9 cellular contexts compared by ENCODE assay signal in genomic region chr10:88791924-88792323, GRCh38. TPM values are rescaled to one million over a fixed set of nuclear protein-coding genes. Genes with fewer than 3 reads are reported as not detected.
DNase-seq lines count a peak whose midpoint lies in the region; ATAC-seq, FAIRE-seq and TF ChIP-seq lines count a peak whose summit lies in the region.
"Had no signal": no experiment of that assay in that cellular context is flagged by ENCODE, and none has a peak within 500 bp of the region (broad histone marks: within the 10 kb centered on the region; RNA-seq: fewer than 3 reads in every experiment).

No MANE protein-coding gene starts in this region.

- peak; percentile 9 for DNase-seq in COLO668 (lab: John Stamatoyannopoulos, UW; ENCODE audit: unreplicated experiment)
- peak; percentile 32 for DNase-seq in HCT116 (ENCODE audit: low read depth, low spot score)
- DNase-seq in HepG2 (ENCODE audit: low spot score): peak; percentile 8
- DNase-seq in NCI-H187 (lab: John Stamatoyannopoulos, UW): no peak
- DNase-seq in amygdala (lab: John Stamatoyannopoulos, UW): no peak
- no peak for DNase-seq in upper lobe of left lung

- H4K20me1 ChIP-seq in HCT116 (ENCODE audit: insufficient read depth) (no peaks in the 10 kb centered on the region), HepG2 (ENCODE audit: insufficient read depth, low read length) (no peaks in the 10 kb centered on the region)

- no peak overlapping the region for H3K9ac ChIP-seq in HCT116 (ENCODE audit: low read length)
- no peak overlapping the region for H3K9ac ChIP-seq in HepG2 (ENCODE audit: insufficient read depth, low read depth, low read length)

- H3K4me3 ChIP-seq in HCT116 (replicated peaks in 1 of 2; ENCODE audit: low read depth in 1 of 2, low read length in 2 of 2): no peak overlapping the region
- H3K4me3 ChIP-seq in HepG2 (replicated peaks in 1 of 3; ENCODE audit: insufficient read depth in 1 of 3, low read depth in 2 of 3, low read length in 3 of 3): no peak overlapping the region
- no peak overlapping the region for H3K4me3 ChIP-seq in upper lobe of left lung

- H3K27ac ChIP-seq in HCT116 (ENCODE audit: low read depth, low read length): no peak overlapping the region
- H3K27ac ChIP-seq in VCaP: no peak overlapping the region
- H3K27ac ChIP-seq in HepG2 (ENCODE audit: extremely low read length, insufficient read depth, low read length): no peak overlapping the region
- H3K27ac ChIP-seq in upper lobe of left lung: no peak overlapping the region

- in situ Hi-C loops in HepG2 (cut with HindIII; ENCODE audit: extremely low pct_ligation_motif_present, low pct_unique_long_range_greater_than_20kb): no loop called here

- TF ChIP-seq RAD21 in HCT116 (IDR thresholded peaks at IDR 0.05; ENCODE audit: low read depth) (peak; percentile 57), HepG2 (CRISPR knock-in tag; IDR thresholded peaks at IDR 0.05) (no peak)

- CTCF ChIA-PET in HCT116 (lab: Charles Lee): interaction anchor here (1.8 kb wide), 1 partner anchor 227 kb away, joined by 5 read pairs; no protein-coding TSS in a partner anchor
- CTCF ChIA-PET in HepG2 (lab: Yijun Ruan, JAX; ENCODE audit: low intra/inter-chr PET ratio, low total read pairs): interaction anchor here (1.2 to 1.5 kb wide), 2 partner anchors 104 to 227 kb away, joined by 3 to 7 read pairs; no protein-coding TSS in a partner anchor

- BruUV-seq in HCT116 (replicated peaks; lab: Mats Ljungman, UMichigan): no TSS peak
- BruUV-seq in HepG2 (replicated peaks; lab: Mats Ljungman, UMichigan): no TSS peak

- H2AFZ ChIP-seq in HCT116 (ENCODE audit: low read depth, low read length, poor library complexity, severe bottlenecking): peak overlapping the region; percentile 2
- H2AFZ ChIP-seq in HepG2 (ENCODE audit: low read length): no peak overlapping the region

- POLR2A ChIA-PET in HCT116 (lab: Charles Lee): no interaction called here
- POLR2A ChIA-PET in HepG2 (lab: Yijun Ruan, JAX): no interaction called here

- ATAC-seq in HCT116 (peak; percentile 94), HepG2 (peak; percentile 79), HG02852 (IDR thresholded peaks at IDR 0.05; ENCODE audit: unreplicated experiment) (no peak), upper lobe of left lung (ENCODE audit: low FRiP score in 2 of 2) (no peak)

- TF ChIP-seq CTCF in HCT116 (IDR thresholded peaks at IDR 0.05 in 2 of 3, conservative IDR thresholded peaks at IDR 0.05 in 1 of 3; ENCODE audit: borderline replicate concordance in 1 of 3, insufficient read depth in 1 of 3, low read depth in 2 of 3, low read length in 2 of 3) (peak; percentile 66 to 77 (median 77)), VCaP (conservative IDR thresholded peaks at IDR 0.05) (peak; percentile 80), HepG2 (CRISPR knock-in tag; IDR thresholded peaks at IDR 0.05) (peak; percentile 45), upper lobe of left lung (IDR thresholded peaks at IDR 0.05) (peak in 1 of 6 experiments; percentile 15)

- H3K36me3 ChIP-seq in HCT116 (ENCODE audit: control insufficient read depth in 1 of 2, insufficient read depth in 2 of 2, low read length in 2 of 2) (no peaks in the 10 kb centered on the region), HepG2 (replicated peaks in 1 of 2; ENCODE audit: control insufficient read depth in 1 of 2, insufficient read depth in 2 of 2, low read length in 2 of 2) (no peaks in the 10 kb centered on the region), upper lobe of left lung (no peaks in the 10 kb centered on the region)

- no peak for TF ChIP-seq POLR2A in HCT116 (IDR thresholded peaks at IDR 0.05; ENCODE audit: borderline replicate concordance, extremely low read depth, insufficient read depth, insufficient read length)
- TF ChIP-seq POLR2A in HepG2 (IDR thresholded peaks at IDR 0.05; ENCODE audit: insufficient read depth in 1 of 2, low read depth in 2 of 2, low read length in 2 of 2): no peak
- TF ChIP-seq POLR2A in upper lobe of left lung (IDR thresholded peaks at IDR 0.05): no peak

- H3K4me1 ChIP-seq in HCT116 (ENCODE audit: control insufficient read depth in 1 of 2, insufficient read depth in 2 of 2, low read length in 2 of 2) (peaks cover 6 to 10% of the 10 kb centered on the region in 2 experiments; a peak in 3 of 4 replicates), HepG2 (ENCODE audit: insufficient read depth, low read length) (no peaks in the 10 kb centered on the region), upper lobe of left lung (peaks cover 0 to 9% (median 0%) of the 10 kb centered on the region in 4 donors)

- H3K4me2 ChIP-seq in HCT116 (ENCODE audit: low read length) (no peak overlapping the region), HepG2 (ENCODE audit: low read depth, low read length) (no peak overlapping the region)

- peak; percentile 53 for FAIRE-seq in HepG2 (lab: Jason Lieb, UNC)

- H3K9me2 ChIP-seq in HCT116 (ENCODE audit: insufficient read depth): no peaks in the 10 kb centered on the region

- no peaks in the 10 kb centered on the region for H3K79me2 ChIP-seq in HCT116 (ENCODE audit: insufficient read depth, low read length)
- H3K79me2 ChIP-seq in HepG2 (ENCODE audit: insufficient read depth, low read length): no peaks in the 10 kb centered on the region

- RAD21 ChIA-PET in HCT116 (lab: Charles Lee; ENCODE audit: low non-redundant PET in 1 of 2, low total read pairs in 2 of 2, uncharacterized antibody in 2 of 2, unreplicated experiment in 2 of 2): no interaction called here

- WGBS in HepG2 (ENCODE audit: low lambda C conversion rate): 47% methylated on average over 2 of the region's 2 CpGs
- WGBS in upper lobe of left lung, 2 donors: 60% methylated on average over 2 of the region's 2 CpGs

- H3K27me3 ChIP-seq in HCT116 (ENCODE audit: insufficient read depth, low read length) (no peaks in the 10 kb centered on the region), HepG2 (ENCODE audit: control insufficient read depth in 1 of 2, insufficient read depth in 2 of 2, low read length in 2 of 2) (no peaks in the 10 kb centered on the region), upper lobe of left lung (no peaks in the 10 kb centered on the region)

- intact Hi-C loops in HCT116 (cut with micrococcal nuclease) (loop anchor here (5.0 kb wide), 2 partner anchors 105 to 225 kb away; no protein-coding TSS in a partner anchor), HepG2 (cut with micrococcal nuclease; ENCODE audit: unreplicated experiment) (loop anchor here (1.0 kb wide), 2 partner anchors 104 kb away; no protein-coding TSS in a partner anchor)

- H3K9me3 ChIP-seq in HCT116 (ENCODE audit: control insufficient read depth in 1 of 2, insufficient read depth in 1 of 2, low read depth in 1 of 2, low read length in 2 of 2) (no peaks in the 10 kb centered on the region), HepG2 (ENCODE audit: low read length) (no peaks in the 10 kb centered on the region), upper lobe of left lung (no peaks in the 10 kb centered on the region)

- TF ChIP-seq EP300 in HepG2 (IDR thresholded peaks at IDR 0.05; ENCODE audit: low read depth in 2 of 2, low read length in 2 of 2) (no peak), HepG2 (CRISPR knock-in tag; IDR thresholded peaks at IDR 0.05; ENCODE audit: borderline replicate concordance) (no peak), upper lobe of left lung (IDR thresholded peaks at IDR 0.05) (no peak)

RNA-seq across cellular contexts. Expression of gene LIPM, which starts 10.6 kb away (rescaled TPM):
- total RNA-seq in HCT116 (2021; ENCODE audit: unreplicated experiment) (not detected), HepG2 (2016; rRNA removed; fragmentation: Illumina TruSeq; extraction: Trizol) (not detected in 2 replicates), upper lobe of left lung (not detected)
- polyA plus RNA-seq in HCT116 (2012): 0.16 and 0.21 TPM in 2 replicates
- not detected in 2 replicates for total RNA-seq in HepG2 (2016; cell fraction: cytosol; rRNA removed; fragmentation: Illumina TruSeq; extraction: Trizol; ENCODE audit: low read depth)
- total RNA-seq in HepG2 (2016; cell fraction: insoluble cytoplasmic fraction; rRNA removed; fragmentation: Illumina TruSeq; extraction: Trizol): not detected in 2 replicates
- total RNA-seq in HepG2 (2016; cell fraction: membrane; rRNA removed; fragmentation: Illumina TruSeq; extraction: Trizol): not detected in 2 replicates
- total RNA-seq in HepG2 (2016; cell fraction: nucleus; rRNA removed; fragmentation: Illumina TruSeq; extraction: Trizol): not detected in 2 replicates
- not detected in 2 replicates for polyA plus RNA-seq in HepG2 (2011; rRNA removed)
- polyA plus RNA-seq in HepG2 (2011; cell fraction: cytosol; rRNA removed): not detected in 2 replicates
- polyA plus RNA-seq in HepG2 (2011; cell fraction: nucleus; rRNA removed): not detected in 2 replicates
- polyA plus RNA-seq in HepG2 (2012): not detected in 2 replicates
- polyA plus RNA-seq in HepG2 (2016; cell fraction: cytosol; fragmentation: Illumina TruSeq; extraction: Trizol; ENCODE audit: low read depth): not detected in 2 replicates
- not detected in 2 replicates for polyA plus RNA-seq in HepG2 (2016; cell fraction: insoluble cytoplasmic fraction; fragmentation: Illumina TruSeq; extraction: Trizol; ENCODE audit: low read depth)
- not detected in 2 replicates for polyA plus RNA-seq in HepG2 (2016; cell fraction: membrane; fragmentation: Illumina TruSeq; extraction: Trizol; ENCODE audit: low read depth)
- polyA plus RNA-seq in HepG2 (2016; cell fraction: nucleus; fragmentation: Illumina TruSeq; extraction: Trizol; ENCODE audit: insufficient read depth, low read depth): not detected in 2 replicates
- 0.26 TPM in 1 of 2 replicates, not detected in the other for polyA minus RNA-seq in HepG2 (2011; rRNA and poly(A)+ RNA removed; ENCODE audit: low replicate concordance)
- not detected in 2 replicates for polyA minus RNA-seq in HepG2 (2011; cell fraction: cytosol; rRNA and poly(A)+ RNA removed)
- not detected in 2 replicates for polyA minus RNA-seq in HepG2 (2011; cell fraction: nucleus; rRNA and poly(A)+ RNA removed)
- total RNA-seq: subcutaneous adipose tissue had no signal

RNA-seq across cellular contexts. Expression of gene LIPN, which starts 32.1 kb away (rescaled TPM):
- total RNA-seq in HCT116 (2021; ENCODE audit: unreplicated experiment) (not detected), HepG2 (2016; rRNA removed; fragmentation: Illumina TruSeq; extraction: Trizol) (not detected in 2 replicates), upper lobe of left lung (1 to 10 TPM in 2 of 6 donors, under 1 TPM in 2, not detected in 2; 0.29 to 1.9 (median 0.98) TPM)
- polyA plus RNA-seq in HCT116 (2012): not detected in 2 replicates
- not detected in 2 replicates for total RNA-seq in HepG2 (2016; cell fraction: cytosol; rRNA removed; fragmentation: Illumina TruSeq; extraction: Trizol; ENCODE audit: low read depth)
- not detected in 2 replicates for total RNA-seq in HepG2 (2016; cell fraction: insoluble cytoplasmic fraction; rRNA removed; fragmentation: Illumina TruSeq; extraction: Trizol)
- not detected in 2 replicates for total RNA-seq in HepG2 (2016; cell fraction: membrane; rRNA removed; fragmentation: Illumina TruSeq; extraction: Trizol)
- not detected in 2 replicates for total RNA-seq in HepG2 (2016; cell fraction: nucleus; rRNA removed; fragmentation: Illumina TruSeq; extraction: Trizol)
- polyA plus RNA-seq in HepG2 (2011; rRNA removed): not detected in 2 replicates
- polyA plus RNA-seq in HepG2 (2011; cell fraction: cytosol; rRNA removed): not detected in 2 replicates
- not detected in 2 replicates for polyA plus RNA-seq in HepG2 (2011; cell fraction: nucleus; rRNA removed)
- not detected in 2 replicates for polyA plus RNA-seq in HepG2 (2012)
- polyA plus RNA-seq in HepG2 (2016; cell fraction: cytosol; fragmentation: Illumina TruSeq; extraction: Trizol; ENCODE audit: low read depth): not detected in 2 replicates
- not detected in 2 replicates for polyA plus RNA-seq in HepG2 (2016; cell fraction: insoluble cytoplasmic fraction; fragmentation: Illumina TruSeq; extraction: Trizol; ENCODE audit: low read depth)
- polyA plus RNA-seq in HepG2 (2016; cell fraction: membrane; fragmentation: Illumina TruSeq; extraction: Trizol; ENCODE audit: low read depth): not detected in 2 replicates
- polyA plus RNA-seq in HepG2 (2016; cell fraction: nucleus; fragmentation: Illumina TruSeq; extraction: Trizol; ENCODE audit: insufficient read depth, low read depth): not detected in 2 replicates
- 0.12 TPM in 1 of 2 replicates, not detected in the other for polyA minus RNA-seq in HepG2 (2011; rRNA and poly(A)+ RNA removed; ENCODE audit: low replicate concordance)
- polyA minus RNA-seq in HepG2 (2011; cell fraction: cytosol; rRNA and poly(A)+ RNA removed): not detected in 2 replicates
- not detected in 2 replicates for polyA minus RNA-seq in HepG2 (2011; cell fraction: nucleus; rRNA and poly(A)+ RNA removed)

RNA-seq across cellular contexts. Expression of gene ANKRD22, which starts 59.7 kb away (rescaled TPM):
- total RNA-seq in HCT116 (2021; ENCODE audit: unreplicated experiment) (2.3 TPM), HepG2 (2016; rRNA removed; fragmentation: Illumina TruSeq; extraction: Trizol) (not detected in 2 replicates), upper lobe of left lung (1 to 10 TPM in 2 of 6 donors, under 1 TPM in 2, not detected in 2; 0.30 to 1.9 (median 1.1) TPM)
- 1.9 and 2.5 TPM in 2 replicates for polyA plus RNA-seq in HCT116 (2012)
- not detected in 2 replicates for total RNA-seq in HepG2 (2016; cell fraction: cytosol; rRNA removed; fragmentation: Illumina TruSeq; extraction: Trizol; ENCODE audit: low read depth)
- not detected in 2 replicates for total RNA-seq in HepG2 (2016; cell fraction: insoluble cytoplasmic fraction; rRNA removed; fragmentation: Illumina TruSeq; extraction: Trizol)
- total RNA-seq in HepG2 (2016; cell fraction: membrane; rRNA removed; fragmentation: Illumina TruSeq; extraction: Trizol): not detected in 2 replicates
- not detected in 2 replicates for total RNA-seq in HepG2 (2016; cell fraction: nucleus; rRNA removed; fragmentation: Illumina TruSeq; extraction: Trizol)
- polyA plus RNA-seq in HepG2 (2011; rRNA removed): not detected in 2 replicates
- not detected in 2 replicates for polyA plus RNA-seq in HepG2 (2011; cell fraction: cytosol; rRNA removed)
- not detected in 2 replicates for polyA plus RNA-seq in HepG2 (2011; cell fraction: nucleus; rRNA removed)
- not detected in 2 replicates for polyA plus RNA-seq in HepG2 (2012)
- not detected in 2 replicates for polyA plus RNA-seq in HepG2 (2016; cell fraction: cytosol; fragmentation: Illumina TruSeq; extraction: Trizol; ENCODE audit: low read depth)
- not detected in 2 replicates for polyA plus RNA-seq in HepG2 (2016; cell fraction: insoluble cytoplasmic fraction; fragmentation: Illumina TruSeq; extraction: Trizol; ENCODE audit: low read depth)
- not detected in 2 replicates for polyA plus RNA-seq in HepG2 (2016; cell fraction: membrane; fragmentation: Illumina TruSeq; extraction: Trizol; ENCODE audit: low read depth)
- polyA plus RNA-seq in HepG2 (2016; cell fraction: nucleus; fragmentation: Illumina TruSeq; extraction: Trizol; ENCODE audit: insufficient read depth, low read depth): not detected in 2 replicates
- not detected in 2 replicates for polyA minus RNA-seq in HepG2 (2011; rRNA and poly(A)+ RNA removed; ENCODE audit: low replicate concordance)
- not detected in 2 replicates for polyA minus RNA-seq in HepG2 (2011; cell fraction: cytosol; rRNA and poly(A)+ RNA removed)
- polyA minus RNA-seq in HepG2 (2011; cell fraction: nucleus; rRNA and poly(A)+ RNA removed): not detected in 2 replicates

Comparison
In these comparisons a context has a peak if more than half of its experiments do, and no peak if none do; other contexts are left out.
1. DNase-seq: peak in COLO668 (single experiment), HCT116 (single experiment) and HepG2 (single experiment); none in NCI-H187 (0 of 2), amygdala (0 of 56) and upper lobe of left lung (0 of 2).
2. ATAC-seq: peak in HCT116 (single experiment) and HepG2 (single experiment); none in HG02852 (single experiment) and upper lobe of left lung (0 of 2).